Comparison of ENCODE assay signal across 22 cellular contexts in genomic region chr14:103735022-103735421, GRCh38. TPM values are rescaled to one million over a fixed set of nuclear protein-coding genes. Genes with fewer than 3 reads are reported as not detected.
DNase-seq lines count a peak whose midpoint lies in the region; ATAC-seq and TF ChIP-seq lines count a peak whose summit lies in the region.
"Had no signal": no experiment of that assay in that cellular context is flagged by ENCODE, and none has a peak within 500 bp of the region (broad histone marks: within the 10 kb centered on the region; RNA-seq: fewer than 3 reads in every experiment).

No MANE protein-coding gene starts in this region.

- peaks cover 82% of the 10 kb centered on the region for H3K36me3 ChIP-seq in left ventricle myocardium inferior
- peaks cover 11 to 55% (median 38%) of the 10 kb centered on the region in 4 donors for H3K36me3 ChIP-seq in sigmoid colon

- H3K4me1 Mint-ChIP-seq in WTC11 = peaks cover 4% of the 10 kb centered on the region
- H3K4me1 Mint-ChIP-seq: activated naive CD4-positive, alpha-beta T cell treated with anti-CD3 and anti-CD28 coated beads, Interleukin-2, amount 50 U/mL, for 24 hours; nephron had no signal

- intact Hi-C loops in left ventricle myocardium inferior (cut with micrococcal nuclease) (no loop called here), sigmoid colon (cut with DNase I) (no loop called here)

- CTCF ChIA-PET in WTC11 (lab: Charles Lee) = interaction anchor here (0.7 to 1.9 kb wide), 6 partner anchors 36 to 166 kb away, joined by 3 to 6 read pairs (median 3); no protein-coding TSS in a partner anchor

- peak overlapping the region; percentile 78 for H3K27ac ChIP-seq in 22Rv1
- peak overlapping the region; percentile 42 for H3K27ac ChIP-seq in left ventricle myocardium inferior (replicated peaks)
- peak overlapping the region in 2 of 4 donors; percentile 70 to 92 for H3K27ac ChIP-seq in sigmoid colon

- H3K27ac Mint-ChIP-seq in WTC11 = peak overlapping the region; percentile 41; the same call in 1 of the 2 replicates
- H3K27ac Mint-ChIP-seq: activated CD8-positive, alpha-beta T cell treated with anti-CD3 and anti-CD28 coated beads for 36 hours had no signal

- H3K4me3 Mint-ChIP-seq in WTC11 = no peak overlapping the region
- H3K4me3 Mint-ChIP-seq: activated CD8-positive, alpha-beta T cell treated with anti-CD3 and anti-CD28 coated beads for 36 hours; activated naive CD4-positive, alpha-beta T cell treated with anti-CD3 and anti-CD28 coated beads, Interleukin-2, amount 50 U/mL, for 24 hours; nephron had no signal

- 82 to 89% methylated on average over 12 of the region's 12 CpGs for WGBS in sigmoid colon, 2 donors

- POLR2A ChIA-PET in WTC11 (lab: Charles Lee) = no interaction called here

- H3K4me3 ChIP-seq in left ventricle myocardium inferior (no peak overlapping the region), sigmoid colon (no peak overlapping the region)
- H3K4me3 ChIP-seq: gastrocnemius medialis had no signal

- no peak for TF ChIP-seq POLR2A in sigmoid colon (IDR thresholded peaks at IDR 0.05)

- H3K27me3 ChIP-seq in left ventricle myocardium inferior (ENCODE audit: low read depth) (no peaks in the 10 kb centered on the region), sigmoid colon (no peaks in the 10 kb centered on the region)
- H3K27me3 ChIP-seq: gastrocnemius medialis had no signal

- no peak for TF ChIP-seq EP300 in sigmoid colon (IDR thresholded peaks at IDR 0.05)

- peaks cover 14% of the 10 kb centered on the region for H3K36me3 Mint-ChIP-seq in WTC11

- TF ChIP-seq CTCF in 22Rv1 (IDR thresholded peaks at IDR 0.05) (no peak), WTC11 (IDR thresholded peaks at IDR 0.05) (no peak), left ventricle myocardium inferior (IDR thresholded peaks at IDR 0.05; ENCODE audit: borderline replicate concordance) (no peak), sigmoid colon (IDR thresholded peaks at IDR 0.05) (no peak)

- DNase-seq in WTC11 (ENCODE audit: low spot score) (no peak), left ventricle myocardium inferior (no peak), sigmoid colon (peak; percentile 65)
- DNase-seq in activated CD4-positive, alpha-beta T cell treated with anti-CD3 and anti-CD28 coated beads, Interleukin-2, amount 50 U/mL, for 48 hours = no peak
- no peak for DNase-seq in activated CD4-positive, alpha-beta T cell treated with anti-CD3 and anti-CD28 coated beads for 4 hours
- DNase-seq in stimulated activated naive CD4-positive, alpha-beta T cell treated with Interleukin-2 at 50 U/mL for 16 hours (lab: John Stamatoyannopoulos, UW) = no peak
- DNase-seq: activated CD8-positive, alpha-beta T cell treated with anti-CD3 and anti-CD28 coated beads for 36 hours; activated T-cell treated with anti-CD3 and anti-CD28 coated beads, Interleukin-2, amount 50 U/mL, for 1 hour; cortex of kidney; erythroblast; gastrocnemius medialis; GOT3; left cardiac atrium; NCI-H1436; NCI-H2171 treated with DMSO at 0.1 percent for 48 hours; NCI-H748 treated with DMSO at 0.1 percent for 48 hours; SHP77 treated with DMSO at 0.1 percent for 48 hours; stimulated activated CD4-positive, alpha-beta T cell treated with anti-CD3 and anti-CD28 coated beads, Interleukin-15, amount 100 ng/mL, for 24 hours had no signal

- H3K4me1 ChIP-seq in left ventricle myocardium inferior (peaks cover 57% of the 10 kb centered on the region), sigmoid colon (peaks cover 0 to 35% (median 18%) of the 10 kb centered on the region in 4 donors)

- H3K27me3 Mint-ChIP-seq in WTC11 (ENCODE audit: low read depth) = no peaks in the 10 kb centered on the region
- H3K27me3 Mint-ChIP-seq: activated CD8-positive, alpha-beta T cell treated with anti-CD3 and anti-CD28 coated beads for 36 hours; activated naive CD4-positive, alpha-beta T cell treated with anti-CD3 and anti-CD28 coated beads, Interleukin-2, amount 50 U/mL, for 24 hours had no signal

- no peaks in the 10 kb centered on the region for H3K9me3 ChIP-seq in left ventricle myocardium inferior (replicated peaks)
- no peaks in the 10 kb centered on the region for H3K9me3 ChIP-seq in sigmoid colon
- H3K9me3 ChIP-seq: gastrocnemius medialis had no signal

- H3K9me3 Mint-ChIP-seq in WTC11 = no peaks in the 10 kb centered on the region
- H3K9me3 Mint-ChIP-seq: activated CD8-positive, alpha-beta T cell treated with anti-CD3 and anti-CD28 coated beads for 36 hours; activated naive CD4-positive, alpha-beta T cell treated with anti-CD3 and anti-CD28 coated beads, Interleukin-2, amount 50 U/mL, for 24 hours; nephron had no signal

- ATAC-seq in WTC11 = no peak
- no peak for ATAC-seq in GM21390 (IDR thresholded peaks at IDR 0.05; ENCODE audit: unreplicated experiment)
- ATAC-seq: activated CD8-positive, alpha-beta T cell treated with anti-CD3 and anti-CD28 coated beads for 36 hours; gastrocnemius medialis had no signal

TF ChIP-seq in WTC11, 78 proteins besides CTCF, POLR2A, EP300 and RAD21:
- TF ChIP-seq GABPB1 (CRISPR knock-in tag; IDR thresholded peaks at IDR 0.05) = no peak
- TF ChIP-seq ATF1 (CRISPR knock-in tag; IDR thresholded peaks at IDR 0.05) = no peak
- no peak for TF ChIP-seq ZNF138 (CRISPR knock-in tag; conservative IDR thresholded peaks at IDR 0.05)
- TF ChIP-seq ZMAT4 (CRISPR knock-in tag; IDR thresholded peaks at IDR 0.05) = no peak
- TF ChIP-seq HMGA2 (CRISPR knock-in tag; IDR thresholded peaks at IDR 0.05) = no peak
- no peak for TF ChIP-seq NFE2L1 (CRISPR knock-in tag; IDR thresholded peaks at IDR 0.05)
- TF ChIP-seq IRF2 (CRISPR knock-in tag; IDR thresholded peaks at IDR 0.05; ENCODE audit: borderline replicate concordance, low read depth) = no peak
- no peak for TF ChIP-seq MAX (CRISPR knock-in tag; IDR thresholded peaks at IDR 0.05)
- TF ChIP-seq ZNF232 (CRISPR knock-in tag; IDR thresholded peaks at IDR 0.05) = no peak
- TF ChIP-seq NR2C2 (CRISPR knock-in tag; IDR thresholded peaks at IDR 0.05) = no peak
- TF ChIP-seq KAT7 (CRISPR knock-in tag; IDR thresholded peaks at IDR 0.05; ENCODE audit: borderline replicate concordance) = no peak
- TF ChIP-seq MXD4 (CRISPR knock-in tag; IDR thresholded peaks at IDR 0.05; ENCODE audit: borderline replicate concordance) = no peak

RNA-seq across cellular contexts. Expression of gene ZFYVE21, which starts 19.4 kb away (rescaled TPM):
- total RNA-seq in WTC11 (2021) = 59.7 to 69.2 TPM (median 65.1 TPM) in 3 replicates
- total RNA-seq in left ventricle myocardium inferior = 50.5 TPM
- total RNA-seq in sigmoid colon = 100 to 1,000 TPM in 1 of 4 donors, 10 to 100 TPM in 3; 84.2 to 106 (median 89.4) TPM
- polyA plus RNA-seq in sigmoid colon = 10 to 100 TPM; 41.7 to 90.1 (median 61.7) TPM

RNA-seq across cellular contexts. Expression of gene XRCC3, which starts 19.8 kb away (rescaled TPM):
- 46.7 to 51.4 TPM (median 50.5 TPM) in 3 replicates for total RNA-seq in WTC11 (2021)
- total RNA-seq in left ventricle myocardium inferior = 4.1 TPM
- 1 to 10 TPM; 1.8 to 7.5 (median 2.0) TPM for total RNA-seq in sigmoid colon
- polyA plus RNA-seq in sigmoid colon = 10 to 100 TPM in 1 of 3 donors, 1 to 10 TPM in 2; 3.6 to 15.7 (median 5.1) TPM
